In genomic region chr10:5475974-5476807, GRCh38 we compare ENCODE assay signal across 17 cellular contexts. TPM values are rescaled to one million over a fixed set of nuclear protein-coding genes. Genes with fewer than 3 reads are reported as not detected.
"Had no signal": no experiment of that assay in that cellular context is flagged by ENCODE, and none has a peak within 500 bp of the region (broad histone marks: within the 10 kb centered on the region; RNA-seq: fewer than 3 reads in every experiment).

No MANE protein-coding gene starts in this region.

RNA-seq across cellular contexts. Expression of gene CALML5, which starts 23.2 kb away (rescaled TPM):
- total RNA-seq: activated B cell treated with CpG ODN at 0.5 μM for 24 hours; activated CD8-positive, alpha-beta memory T cell treated with anti-CD3 and anti-CD28 coated beads for 36 hours; activated CD8-positive, alpha-beta memory T cell treated with anti-CD3 and anti-CD28 coated beads, Interleukin-2, amount 10 ng/mL, durations not matched to agents 7 days and 5 days; activated CD8-positive, alpha-beta T cell treated with anti-CD3 and anti-CD28 coated beads for 36 hours; activated naive CD4-positive, alpha-beta T cell treated with anti-CD3 and anti-CD28 coated beads, Interleukin-2, amount 50 U/mL, for 72 hours; activated naive CD8-positive, alpha-beta T cell treated with anti-CD3 and anti-CD28 coated beads, Interleukin-2, amount 10 ng/mL, durations not matched to agents 7 days and 5 days; activated T-cell treated with anti-CD3 and anti-CD28 coated beads, Interleukin-2, amount 50 U/mL, for 72 hours; ascending aorta; cardiac muscle cell; dorsolateral prefrontal cortex; endothelial cell of umbilical vein; fibroblast of lung; fibroblast of villous mesenchyme; gastroesophageal sphincter; glomerular endothelial cell; T-cell; T-helper 2 cell treated with Interferon-gamma antibody and Interleukin-4, amounts not matched to agents 100 ng/mL and 5 ng/mL, for 36 hours had no signal
- polyA plus RNA-seq: cardiac muscle cell, endothelial cell of umbilical vein, fibroblast of lung had no signal

RNA-seq across cellular contexts. Expression of gene CALML3, which starts 48.6 kb away (rescaled TPM):
- total RNA-seq: activated B cell treated with CpG ODN at 0.5 μM for 24 hours; activated CD8-positive, alpha-beta memory T cell treated with anti-CD3 and anti-CD28 coated beads for 36 hours; activated CD8-positive, alpha-beta memory T cell treated with anti-CD3 and anti-CD28 coated beads, Interleukin-2, amount 10 ng/mL, durations not matched to agents 7 days and 5 days; activated CD8-positive, alpha-beta T cell treated with anti-CD3 and anti-CD28 coated beads for 36 hours; activated naive CD4-positive, alpha-beta T cell treated with anti-CD3 and anti-CD28 coated beads, Interleukin-2, amount 50 U/mL, for 72 hours; activated naive CD8-positive, alpha-beta T cell treated with anti-CD3 and anti-CD28 coated beads, Interleukin-2, amount 10 ng/mL, durations not matched to agents 7 days and 5 days; activated T-cell treated with anti-CD3 and anti-CD28 coated beads, Interleukin-2, amount 50 U/mL, for 72 hours; ascending aorta; cardiac muscle cell; endothelial cell of umbilical vein; fibroblast of lung; fibroblast of villous mesenchyme; glomerular endothelial cell; T-cell; T-helper 2 cell treated with Interferon-gamma antibody and Interleukin-4, amounts not matched to agents 100 ng/mL and 5 ng/mL, for 36 hours had no signal
- polyA plus RNA-seq: cardiac muscle cell, endothelial cell of umbilical vein, fibroblast of lung had no signal
